Comparison of ENCODE assay signal across 16 cellular contexts in the genomic region with DNA sequence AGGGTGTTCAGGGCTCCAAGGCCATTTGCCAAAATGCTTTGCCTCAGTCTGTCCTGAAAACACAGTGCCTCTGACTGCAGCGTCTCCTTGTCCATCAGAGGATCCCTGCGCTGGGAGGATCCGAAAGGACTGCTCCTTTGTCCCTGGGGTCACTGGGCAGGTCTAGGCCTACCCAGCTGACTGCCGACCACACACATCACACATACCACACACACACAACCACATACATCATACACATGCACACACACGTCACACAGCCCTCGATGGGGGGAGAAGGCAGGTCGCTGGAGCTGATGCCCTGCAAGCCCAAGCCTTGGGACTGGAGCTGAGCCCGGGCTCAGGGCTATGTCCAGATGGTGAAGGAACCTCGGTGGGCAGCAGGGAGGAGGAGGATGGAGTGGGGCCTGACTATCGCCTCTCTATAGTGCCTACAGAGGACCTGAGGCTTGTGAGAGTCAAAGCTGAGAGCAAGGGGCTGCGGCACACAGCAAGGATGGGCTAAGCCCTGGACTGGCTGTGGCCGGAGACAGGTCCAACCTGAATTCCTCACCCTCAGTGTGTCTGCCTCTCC. TPM values are rescaled to one million over a fixed set of nuclear protein-coding genes. Genes with fewer than 3 reads are reported as not detected.
DNase-seq lines count a peak whose midpoint lies in the region; ATAC-seq and TF ChIP-seq lines count a peak whose summit lies in the region.
"Had no signal": no experiment of that assay in that cellular context is flagged by ENCODE, and none has a peak within 500 bp of the region (broad histone marks: within the 10 kb centered on the region; RNA-seq: fewer than 3 reads in every experiment).

No MANE protein-coding gene starts in this region.

- DNase-seq in natural killer cell treated with Interleukin-12 subunit alpha and Interleukin-12 subunit beta and Interleukin-15 and Interleukin-18, amount 100 ng/mL, for 72 hours (ENCODE audit: low spot score), result peak; percentile 55
- DNase-seq in natural killer cell (no peak), dorsolateral prefrontal cortex (peak in 7 of 10 donors; percentile 18 to 54 (median 42)), nephron progenitor cell (peak; percentile 9), NCI-H510A treated with DMSO at 0.1 percent for 48 hours (lab: John Stamatoyannopoulos, UW) (no peak)
- DNase-seq: activated CD4-positive, alpha-beta T cell treated with anti-CD3 and anti-CD28 coated beads, Interleukin-2, amount 10 ng/mL, durations not matched to agents 7 days and 5 days; brain microvascular endothelial cell; NCI-H1417; NCI-H2227 treated with DMSO at 0.1 percent for 48 hours; stimulated activated naive CD4-positive, alpha-beta T cell treated with Interleukin-2 at 50 U/mL for 16 hours had no signal

- no peaks in the 10 kb centered on the region for H3K36me3 Mint-ChIP-seq in natural killer cell treated with Interleukin-12 subunit alpha and Interleukin-12 subunit beta and Interleukin-15 and Interleukin-18, amount 100 ng/mL, for 72 hours
- H3K36me3 Mint-ChIP-seq in natural killer cell (no peaks in the 10 kb centered on the region), nephron progenitor cell (ENCODE audit: low read depth) (no peaks in the 10 kb centered on the region)

- peaks cover 0 to 3% (median 0%) of the 10 kb centered on the region in 45 donors for H3K27me3 ChIP-seq in dorsolateral prefrontal cortex
- H3K27me3 ChIP-seq: brain microvascular endothelial cell, SJSA1 had no signal

- no peaks in the 10 kb centered on the region for H3K9me3 Mint-ChIP-seq in natural killer cell treated with Interleukin-12 subunit alpha and Interleukin-12 subunit beta and Interleukin-15 and Interleukin-18, amount 100 ng/mL, for 72 hours
- H3K9me3 Mint-ChIP-seq in natural killer cell, result no peaks in the 10 kb centered on the region
- no peaks in the 10 kb centered on the region for H3K9me3 Mint-ChIP-seq in nephron progenitor cell
- H3K9me3 Mint-ChIP-seq: activated CD4-positive, alpha-beta T cell treated with anti-CD3 and anti-CD28 coated beads, Interleukin-2, amount 10 ng/mL, durations not matched to agents 7 days and 5 days had no signal

- ATAC-seq in natural killer cell treated with Interleukin-12 subunit alpha and Interleukin-12 subunit beta and Interleukin-15 and Interleukin-18, amount 100 ng/mL, for 72 hours, result peak in 1 of 2 donors; percentile 26
- ATAC-seq in natural killer cell (no peak), HG03095 (IDR thresholded peaks at IDR 0.05; ENCODE audit: unreplicated experiment) (no peak), HG02840 (IDR thresholded peaks at IDR 0.05; ENCODE audit: low FRiP score, unreplicated experiment) (no peak)

- H3K27ac ChIP-seq in dorsolateral prefrontal cortex, result no peak overlapping the region
- H3K27ac ChIP-seq: brain microvascular endothelial cell, SJSA1 had no signal

- H3K4me1 Mint-ChIP-seq in natural killer cell treated with Interleukin-12 subunit alpha and Interleukin-12 subunit beta and Interleukin-15 and Interleukin-18, amount 100 ng/mL, for 72 hours (ENCODE audit: low read depth in 2 of 2), result no peaks in the 10 kb centered on the region
- H3K4me1 Mint-ChIP-seq in natural killer cell, result no peaks in the 10 kb centered on the region
- no peaks in the 10 kb centered on the region for H3K4me1 Mint-ChIP-seq in nephron progenitor cell
- H3K4me1 Mint-ChIP-seq: activated CD4-positive, alpha-beta T cell treated with anti-CD3 and anti-CD28 coated beads, Interleukin-2, amount 10 ng/mL, durations not matched to agents 7 days and 5 days; B cell had no signal

- intact Hi-C loops in natural killer cell (cut with micrococcal nuclease), result no loop called here
- intact Hi-C loops in dorsolateral prefrontal cortex (cut with DNase I), result no loop called here

- no peak overlapping the region for H3K4me3 ChIP-seq in dorsolateral prefrontal cortex
- H3K4me3 ChIP-seq: mucosa of descending colon, SJSA1, smooth muscle cell had no signal

- TF ChIP-seq CTCF in natural killer cell (IDR thresholded peaks at IDR 0.05) (no peak), dorsolateral prefrontal cortex (IDR thresholded peaks at IDR 0.05 in 54 of 56, conservative IDR thresholded peaks at IDR 0.05 in 2 of 56; ENCODE audit: low read depth in 1 of 56, partially characterized antibody in 56 of 56) (no peak), nephron progenitor cell (IDR thresholded peaks at IDR 0.05) (no peak)

- no peak overlapping the region for H3K4me3 Mint-ChIP-seq in natural killer cell treated with Interleukin-12 subunit alpha and Interleukin-12 subunit beta and Interleukin-15 and Interleukin-18, amount 100 ng/mL, for 72 hours
- H3K4me3 Mint-ChIP-seq in natural killer cell (no peak overlapping the region), nephron progenitor cell (no peak overlapping the region)
- H3K4me3 Mint-ChIP-seq: activated CD4-positive, alpha-beta T cell treated with anti-CD3 and anti-CD28 coated beads, Interleukin-2, amount 10 ng/mL, durations not matched to agents 7 days and 5 days; B cell had no signal

- H3K27me3 Mint-ChIP-seq in natural killer cell treated with Interleukin-12 subunit alpha and Interleukin-12 subunit beta and Interleukin-15 and Interleukin-18, amount 100 ng/mL, for 72 hours, result no peaks in the 10 kb centered on the region
- H3K27me3 Mint-ChIP-seq in natural killer cell (ENCODE audit: low read depth in 2 of 2), result no peaks in the 10 kb centered on the region
- H3K27me3 Mint-ChIP-seq in nephron progenitor cell (ENCODE audit: low read depth, poor library complexity), result no peaks in the 10 kb centered on the region
- H3K27me3 Mint-ChIP-seq: B cell had no signal

- no peak overlapping the region for H3K27ac Mint-ChIP-seq in natural killer cell treated with Interleukin-12 subunit alpha and Interleukin-12 subunit beta and Interleukin-15 and Interleukin-18, amount 100 ng/mL, for 72 hours
- H3K27ac Mint-ChIP-seq in natural killer cell (no peak overlapping the region), nephron progenitor cell (no peak overlapping the region)
- H3K27ac Mint-ChIP-seq: activated CD4-positive, alpha-beta T cell treated with anti-CD3 and anti-CD28 coated beads, Interleukin-2, amount 10 ng/mL, durations not matched to agents 7 days and 5 days; B cell had no signal

RNA-seq across cellular contexts. Expression of gene GPRIN2, which starts 29.1 kb away (rescaled TPM):
- total RNA-seq in natural killer cell treated with Interleukin-12 subunit alpha and Interleukin-12 subunit beta and Interleukin-15 and Interleukin-18, amount 100 ng/mL, for 72 hours, result not detected
- total RNA-seq in natural killer cell, result not detected
- total RNA-seq in dorsolateral prefrontal cortex, result 1 to 10 TPM in 66 of 120 experiments, under 1 TPM in 47, not detected in 7; 0.36 to 2.4 (median 1.1) TPM
- total RNA-seq: activated CD4-positive, alpha-beta T cell treated with anti-CD3 and anti-CD28 coated beads, Interleukin-2, amount 10 ng/mL, durations not matched to agents 7 days and 5 days; B cell; smooth muscle cell had no signal

RNA-seq across cellular contexts. Expression of gene SYT15, which starts 51.6 kb away (rescaled TPM):
- 1 to 10 TPM in 1 of 2 donors, under 1 TPM in 1; 0.81 to 1.9 TPM for total RNA-seq in natural killer cell treated with Interleukin-12 subunit alpha and Interleukin-12 subunit beta and Interleukin-15 and Interleukin-18, amount 100 ng/mL, for 72 hours
- total RNA-seq in natural killer cell, result 1 to 10 TPM in 2 of 3 donors, under 1 TPM in 1; 1.00 to 2.0 (median 1.1) TPM
- 10 to 100 TPM in 6 of 120 experiments, 1 to 10 TPM in 113, under 1 TPM in 1; 0.59 to 12.7 (median 5.1) TPM for total RNA-seq in dorsolateral prefrontal cortex

Comparison
In these comparisons a context has a peak if more than half of its experiments do, and no peak if none do; other contexts are left out.
1. DNase-seq: peak in natural killer cell treated with Interleukin-12 subunit alpha and Interleukin-12 subunit beta and Interleukin-15 and Interleukin-18, amount 100 ng/mL, for 72 hours (single experiment), dorsolateral prefrontal cortex (7 of 10) and nephron progenitor cell (single experiment); none in natural killer cell (single experiment) and NCI-H510A treated with DMSO at 0.1 percent for 48 hours (single experiment).